ENCODE assay signal across 8 cellular contexts in genomic region chr1:6580119-6580587, GRCh38. TPM values are rescaled to one million over a fixed set of nuclear protein-coding genes. Genes with fewer than 3 reads are reported as not detected.
DNase-seq lines count a peak whose midpoint lies in the region; ATAC-seq and TF ChIP-seq lines count a peak whose summit lies in the region.

No MANE protein-coding gene starts in this region.

- no peaks in the 10 kb centered on the region for H3F3A ChIP-seq in SK-N-SH (replicated peaks; ENCODE audit: insufficient read depth)

- H3K27ac ChIP-seq in SK-N-SH (ENCODE audit: low read depth in 2 of 2, low read length in 1 of 2) (peak overlapping the region; percentile 44 to 76; a peak in 2 of 4 replicates), esophagus squamous epithelium (peak overlapping the region; percentile 96 to 99 (median 98))

- peak; percentile 22 for DNase-seq in activated CD4-positive, alpha-beta T cell treated with anti-CD3 and anti-CD28 coated beads, Interleukin-2, amount 10 ng/mL, durations not matched to agents 7 days and 5 days
- DNase-seq in activated CD4-positive, alpha-beta T cell treated with anti-CD3 and anti-CD28 coated beads for 4 hours = no peak
- DNase-seq in SK-N-SH (no peak), esophagus squamous epithelium (lab: John Stamatoyannopoulos, UW) (no peak), omental fat pad (ENCODE audit: low spot score) (no peak)
- DNase-seq in stimulated activated CD4-positive, alpha-beta T cell treated with anti-CD3 and anti-CD28 coated beads, Interleukin-1b, Interleukin-23, amount 100 ng/mL, for 48 hours = no peak
- no peak for DNase-seq in stimulated activated CD4-positive, alpha-beta T cell treated with anti-CD3 and anti-CD28 coated beads, Interleukin-2, amount 100 ng/mL, for 48 hours

- ATAC-seq in omental fat pad (ENCODE audit: low FRiP score) (peak; percentile 30), HG03196 (IDR thresholded peaks at IDR 0.05; ENCODE audit: unreplicated experiment) (no peak)

- peaks cover 0 to 2% of the 10 kb centered on the region in 2 experiments for H3K36me3 ChIP-seq in SK-N-SH (replicated peaks in 1 of 2; ENCODE audit: control insufficient read depth in 1 of 2, insufficient read depth in 2 of 2, low read length in 1 of 2)
- H3K36me3 ChIP-seq in esophagus squamous epithelium = peaks cover 0 to 10% (median 0%) of the 10 kb centered on the region in 3 donors

- no peaks in the 10 kb centered on the region for H3K9me2 ChIP-seq in SK-N-SH

- intact Hi-C loops in esophagus squamous epithelium (cut with DNase I) = no loop called here

- peak overlapping the region; percentile 98 for H3K4me3 Mint-ChIP-seq in activated CD4-positive, alpha-beta T cell treated with anti-CD3 and anti-CD28 coated beads, Interleukin-2, amount 10 ng/mL, durations not matched to agents 7 days and 5 days

- WGBS in SK-N-SH (ENCODE audit: low lambda C conversion rate) = 1% methylated on average over 18 of the region's 30 CpGs
- WGBS in esophagus squamous epithelium, 2 donors = 0 to 2% methylated on average over 9 to 20 of the region's 30 CpGs

- H3K79me2 ChIP-seq in SK-N-SH (ENCODE audit: insufficient read depth) = peaks cover 29% of the 10 kb centered on the region

- H3K4me2 ChIP-seq in SK-N-SH = peak overlapping the region; percentile 83

- TF ChIP-seq CTCF in SK-N-SH (IDR thresholded peaks at IDR 0.05) (no peak), esophagus squamous epithelium (IDR thresholded peaks at IDR 0.05) (no peak), omental fat pad (IDR thresholded peaks at IDR 0.05) (no peak)

- TF ChIP-seq EP300 in SK-N-SH (IDR thresholded peaks at IDR 0.05; ENCODE audit: borderline replicate concordance in 1 of 2, low read depth in 1 of 2, low read length in 1 of 2) = no peak

- peak overlapping the region; percentile 76 for H3K9ac ChIP-seq in SK-N-SH

- H3K9me3 Mint-ChIP-seq in activated CD4-positive, alpha-beta T cell treated with anti-CD3 and anti-CD28 coated beads, Interleukin-2, amount 10 ng/mL, durations not matched to agents 7 days and 5 days = no peaks in the 10 kb centered on the region

- H3K9me3 ChIP-seq in SK-N-SH (no peaks in the 10 kb centered on the region), esophagus squamous epithelium (no peaks in the 10 kb centered on the region)

- H3K4me1 Mint-ChIP-seq in activated CD4-positive, alpha-beta T cell treated with anti-CD3 and anti-CD28 coated beads, Interleukin-2, amount 10 ng/mL, durations not matched to agents 7 days and 5 days = peaks cover 40% of the 10 kb centered on the region

- CTCF ChIA-PET in activated CD4-positive, alpha-beta T cell treated with anti-CD3 and anti-CD28 coated beads, Interleukin-2, amount 10 ng/mL, durations not matched to agents 7 days and 5 days (lab: Charles Lee) = interaction anchor here (1.0 to 7.3 kb wide), 9 partner anchors 9 to 40 kb away, joined by 3 to 49 read pairs (median 4); partner anchors contain the start of genes NOL9 and TAS1R1
- CTCF ChIA-PET in SK-N-SH (lab: Yijun Ruan, JAX) = interaction anchor here (0.7 to 8.5 kb wide), 8 partner anchors 9 to 90 kb away, joined by 3 to 68 read pairs (median 4); partner anchors contain the start of genes NOL9 and TAS1R1

- H3K4me1 ChIP-seq in SK-N-SH (ENCODE audit: control insufficient read depth in 1 of 2, insufficient read depth in 2 of 2, low read depth in 1 of 2, low read length in 1 of 2) (peaks cover 14 to 32% of the 10 kb centered on the region in 2 experiments; a peak in 2 of 4 replicates), esophagus squamous epithelium (peaks cover 20 to 56% (median 27%) of the 10 kb centered on the region in 3 donors)

- peaks cover 4% of the 10 kb centered on the region for H3K36me3 Mint-ChIP-seq in activated CD4-positive, alpha-beta T cell treated with anti-CD3 and anti-CD28 coated beads, Interleukin-2, amount 10 ng/mL, durations not matched to agents 7 days and 5 days (ENCODE audit: low read depth)

- TF ChIP-seq RAD21 in SK-N-SH (IDR thresholded peaks at IDR 0.05; ENCODE audit: low read length) = no peak

- peak overlapping the region; percentile 56; the same call in 1 of the 2 replicates for H2AFZ ChIP-seq in SK-N-SH (ENCODE audit: low read depth)

- H3K4me3 ChIP-seq in SK-N-SH (ENCODE audit: low read depth in 2 of 2, low read length in 1 of 2) (peak overlapping the region; percentile 73 to 84), esophagus squamous epithelium (peak overlapping the region; percentile 79 to 99 (median 88))

- H3K27me3 Mint-ChIP-seq in activated CD4-positive, alpha-beta T cell treated with anti-CD3 and anti-CD28 coated beads, Interleukin-2, amount 10 ng/mL, durations not matched to agents 7 days and 5 days = no peaks in the 10 kb centered on the region

- no peak for TF ChIP-seq POLR2A in esophagus squamous epithelium (IDR thresholded peaks at IDR 0.05)

- H3K27me3 ChIP-seq in SK-N-SH (ENCODE audit: insufficient read depth) (no peaks in the 10 kb centered on the region), esophagus squamous epithelium (no peaks in the 10 kb centered on the region)

- peak overlapping the region; percentile 98 for H3K27ac Mint-ChIP-seq in activated CD4-positive, alpha-beta T cell treated with anti-CD3 and anti-CD28 coated beads, Interleukin-2, amount 10 ng/mL, durations not matched to agents 7 days and 5 days

- POLR2A ChIA-PET in activated CD4-positive, alpha-beta T cell treated with anti-CD3 and anti-CD28 coated beads, Interleukin-2, amount 10 ng/mL, durations not matched to agents 7 days and 5 days (lab: Charles Lee) = no interaction called here
- POLR2A ChIA-PET in SK-N-SH (lab: Yijun Ruan, JAX) = interaction anchor here (0.6 to 2.3 kb wide), 4 partner anchors 9 to 44 kb away, joined by 3 to 6 read pairs (median 4); partner anchors contain the start of gene KLHL21

- no peaks in the 10 kb centered on the region for H4K20me1 ChIP-seq in SK-N-SH (ENCODE audit: insufficient read depth)

TF ChIP-seq in SK-N-SH, 30 proteins besides CTCF, POLR2A, EP300 and RAD21:
- TF ChIP-seq YY1 (IDR thresholded peaks at IDR 0.05; ENCODE audit: low read depth) = peak; percentile 61; the same call in 1 of the 2 replicates
- TF ChIP-seq MXI1 (IDR thresholded peaks at IDR 0.05; ENCODE audit: low read depth, low read length) = peak; percentile 2; the same call in 1 of the 2 replicates
- TF ChIP-seq MAX (IDR thresholded peaks at IDR 0.05; ENCODE audit: low read depth) = no peak
- peak; percentile 1 for TF ChIP-seq CHD2 (IDR thresholded peaks at IDR 0.05; ENCODE audit: low read length, partially characterized antibody)
- 0 out of 2 replicates have a peak, but pooled peaks have one; percentile 4 for TF ChIP-seq SIN3A (IDR thresholded peaks at IDR 0.05; ENCODE audit: borderline replicate concordance, low read depth, low read length)
- no peak for TF ChIP-seq TEAD4 (IDR thresholded peaks at IDR 0.05; ENCODE audit: borderline replicate concordance, insufficient read depth)

RNA-seq across cellular contexts. Expression of gene ZBTB48, which starts 0.4 kb away (rescaled TPM):
- 10 to 100 TPM; 40.4 to 42.9 TPM for total RNA-seq in activated CD4-positive, alpha-beta T cell treated with anti-CD3 and anti-CD28 coated beads, Interleukin-2, amount 10 ng/mL, durations not matched to agents 7 days and 5 days
- 28.8 and 31.2 TPM in 2 replicates for polyA plus RNA-seq in SK-N-SH (2012; rRNA removed)
- 8.1 and 14.1 TPM in 2 replicates for polyA plus RNA-seq in SK-N-SH (2012; cell fraction: cytosol; rRNA removed)
- polyA plus RNA-seq in SK-N-SH (2012; cell fraction: nucleus; rRNA removed) = 123 and 203 TPM in 2 replicates
- total RNA-seq in esophagus squamous epithelium = 10 to 100 TPM in 3 of 4 donors, 1 to 10 TPM in 1; 7.2 to 26.0 (median 16.0) TPM
- total RNA-seq in omental fat pad = 10 to 100 TPM in 3 of 4 donors, 1 to 10 TPM in 1; 9.9 to 19.2 (median 13.4) TPM

RNA-seq across cellular contexts. Expression of gene KLHL21, which starts 22.5 kb away (rescaled TPM):
- total RNA-seq in activated CD4-positive, alpha-beta T cell treated with anti-CD3 and anti-CD28 coated beads, Interleukin-2, amount 10 ng/mL, durations not matched to agents 7 days and 5 days = 10 to 100 TPM; 17.3 to 20.0 TPM
- polyA plus RNA-seq in SK-N-SH (2012; rRNA removed) = 9.0 and 12.5 TPM in 2 replicates
- polyA plus RNA-seq in SK-N-SH (2012; cell fraction: cytosol; rRNA removed) = 4.5 and 7.5 TPM in 2 replicates
- polyA plus RNA-seq in SK-N-SH (2012; cell fraction: nucleus; rRNA removed) = 29.6 and 32.4 TPM in 2 replicates
- total RNA-seq in esophagus squamous epithelium = 10 to 100 TPM; 45.9 to 68.1 (median 55.1) TPM
- total RNA-seq in omental fat pad = 10 to 100 TPM; 48.3 to 98.5 (median 57.0) TPM

RNA-seq across cellular contexts. Expression of gene TAS1R1, which starts 25.0 kb away (rescaled TPM):
- total RNA-seq in activated CD4-positive, alpha-beta T cell treated with anti-CD3 and anti-CD28 coated beads, Interleukin-2, amount 10 ng/mL, durations not matched to agents 7 days and 5 days = not detected
- not detected in 2 replicates for polyA plus RNA-seq in SK-N-SH (2012; rRNA removed)
- 0.03 TPM in 1 of 2 replicates, not detected in the other for polyA plus RNA-seq in SK-N-SH (2012; cell fraction: cytosol; rRNA removed)
- 0.05 TPM in 2 replicates for polyA plus RNA-seq in SK-N-SH (2012; cell fraction: nucleus; rRNA removed)
- total RNA-seq in esophagus squamous epithelium (not detected), omental fat pad (under 1 TPM in 1 of 4 donors, not detected in 3; 0.19 TPM)

RNA-seq across cellular contexts. Expression of gene NOL9, which starts 25.8 kb away (rescaled TPM):
- 10 to 100 TPM; 42.7 to 44.5 TPM for total RNA-seq in activated CD4-positive, alpha-beta T cell treated with anti-CD3 and anti-CD28 coated beads, Interleukin-2, amount 10 ng/mL, durations not matched to agents 7 days and 5 days
- 7.1 and 7.9 TPM in 2 replicates for polyA plus RNA-seq in SK-N-SH (2012; rRNA removed)
- 7.0 and 7.7 TPM in 2 replicates for polyA plus RNA-seq in SK-N-SH (2012; cell fraction: cytosol; rRNA removed)
- 12.4 and 18.8 TPM in 2 replicates for polyA plus RNA-seq in SK-N-SH (2012; cell fraction: nucleus; rRNA removed)
- total RNA-seq in esophagus squamous epithelium = 10 to 100 TPM; 13.0 to 36.4 (median 22.3) TPM
- total RNA-seq in omental fat pad = 10 to 100 TPM; 18.2 to 45.2 (median 24.7) TPM

RNA-seq across cellular contexts. Expression of gene PHF13, which starts 33.4 kb away (rescaled TPM):
- total RNA-seq in activated CD4-positive, alpha-beta T cell treated with anti-CD3 and anti-CD28 coated beads, Interleukin-2, amount 10 ng/mL, durations not matched to agents 7 days and 5 days = 10 to 100 TPM; 12.4 to 12.5 TPM
- polyA plus RNA-seq in SK-N-SH (2012; rRNA removed) = 6.5 and 8.5 TPM in 2 replicates
- polyA plus RNA-seq in SK-N-SH (2012; cell fraction: cytosol; rRNA removed) = 6.9 and 8.9 TPM in 2 replicates
- polyA plus RNA-seq in SK-N-SH (2012; cell fraction: nucleus; rRNA removed) = 16.4 and 22.0 TPM in 2 replicates
- total RNA-seq in esophagus squamous epithelium (10 to 100 TPM in 1 of 4 donors, 1 to 10 TPM in 3; 6.7 to 12.1 (median 8.7) TPM), omental fat pad (10 to 100 TPM in 3 of 4 donors, 1 to 10 TPM in 1; 8.6 to 15.1 (median 14.7) TPM)
